ENCODE assay signal across 1 cellular context in the genomic region with DNA sequence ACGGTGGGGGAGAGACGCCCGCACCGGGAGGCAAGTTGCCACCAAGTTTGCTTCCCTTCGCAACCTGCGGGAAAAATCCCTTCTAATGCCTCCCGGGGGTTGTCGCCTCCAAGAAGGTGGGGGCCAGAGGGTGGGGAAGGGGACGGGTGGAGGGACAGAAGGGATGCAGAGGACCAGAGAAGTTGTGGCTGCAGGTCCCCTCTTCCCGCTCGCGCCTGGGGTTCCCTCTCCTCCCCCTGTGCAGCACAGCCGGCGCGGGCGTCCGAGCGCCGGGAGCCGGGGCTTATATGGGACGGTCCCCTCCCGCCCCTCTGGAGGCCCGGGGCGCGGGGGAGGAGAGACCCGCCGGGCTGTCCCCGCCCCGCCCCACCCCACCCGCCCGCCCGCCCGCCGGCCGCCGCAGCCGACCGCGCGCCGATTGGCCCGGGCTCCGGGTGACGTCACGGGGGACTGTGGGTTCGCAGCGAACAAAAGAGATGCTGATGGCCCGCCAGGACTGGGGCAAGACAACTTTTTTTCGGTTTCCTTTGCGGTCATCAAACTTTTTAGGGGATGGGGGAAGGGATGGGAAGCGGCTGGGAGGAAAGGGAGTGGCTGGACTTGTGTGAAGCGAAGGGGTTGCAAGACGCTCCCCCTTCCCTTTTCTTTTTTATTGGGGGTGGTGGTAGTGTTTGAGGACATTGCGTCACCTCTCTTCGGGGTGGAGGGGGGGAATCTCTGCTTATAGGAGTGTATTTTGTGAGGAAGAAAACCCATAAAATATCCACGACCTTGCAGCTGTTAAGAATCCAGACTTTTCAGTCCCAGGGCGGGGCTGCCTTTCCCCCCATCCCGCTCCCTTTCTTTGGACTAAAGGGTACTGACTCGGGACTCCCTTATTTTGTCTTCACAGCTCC.
TF ChIP-seq lines count a peak whose summit lies in the region.

A gene (minus strand): TSS at position 260 of the 896 bp plus-strand sequence. CDS start 266 bp downstream, outside the sequence.

TF ChIP-seq in HepG2, 621 proteins besides CTCF, POLR2A, EP300 and RAD21 (continued from another document and continues in another):
- TF ChIP-seq, protein P1, sequence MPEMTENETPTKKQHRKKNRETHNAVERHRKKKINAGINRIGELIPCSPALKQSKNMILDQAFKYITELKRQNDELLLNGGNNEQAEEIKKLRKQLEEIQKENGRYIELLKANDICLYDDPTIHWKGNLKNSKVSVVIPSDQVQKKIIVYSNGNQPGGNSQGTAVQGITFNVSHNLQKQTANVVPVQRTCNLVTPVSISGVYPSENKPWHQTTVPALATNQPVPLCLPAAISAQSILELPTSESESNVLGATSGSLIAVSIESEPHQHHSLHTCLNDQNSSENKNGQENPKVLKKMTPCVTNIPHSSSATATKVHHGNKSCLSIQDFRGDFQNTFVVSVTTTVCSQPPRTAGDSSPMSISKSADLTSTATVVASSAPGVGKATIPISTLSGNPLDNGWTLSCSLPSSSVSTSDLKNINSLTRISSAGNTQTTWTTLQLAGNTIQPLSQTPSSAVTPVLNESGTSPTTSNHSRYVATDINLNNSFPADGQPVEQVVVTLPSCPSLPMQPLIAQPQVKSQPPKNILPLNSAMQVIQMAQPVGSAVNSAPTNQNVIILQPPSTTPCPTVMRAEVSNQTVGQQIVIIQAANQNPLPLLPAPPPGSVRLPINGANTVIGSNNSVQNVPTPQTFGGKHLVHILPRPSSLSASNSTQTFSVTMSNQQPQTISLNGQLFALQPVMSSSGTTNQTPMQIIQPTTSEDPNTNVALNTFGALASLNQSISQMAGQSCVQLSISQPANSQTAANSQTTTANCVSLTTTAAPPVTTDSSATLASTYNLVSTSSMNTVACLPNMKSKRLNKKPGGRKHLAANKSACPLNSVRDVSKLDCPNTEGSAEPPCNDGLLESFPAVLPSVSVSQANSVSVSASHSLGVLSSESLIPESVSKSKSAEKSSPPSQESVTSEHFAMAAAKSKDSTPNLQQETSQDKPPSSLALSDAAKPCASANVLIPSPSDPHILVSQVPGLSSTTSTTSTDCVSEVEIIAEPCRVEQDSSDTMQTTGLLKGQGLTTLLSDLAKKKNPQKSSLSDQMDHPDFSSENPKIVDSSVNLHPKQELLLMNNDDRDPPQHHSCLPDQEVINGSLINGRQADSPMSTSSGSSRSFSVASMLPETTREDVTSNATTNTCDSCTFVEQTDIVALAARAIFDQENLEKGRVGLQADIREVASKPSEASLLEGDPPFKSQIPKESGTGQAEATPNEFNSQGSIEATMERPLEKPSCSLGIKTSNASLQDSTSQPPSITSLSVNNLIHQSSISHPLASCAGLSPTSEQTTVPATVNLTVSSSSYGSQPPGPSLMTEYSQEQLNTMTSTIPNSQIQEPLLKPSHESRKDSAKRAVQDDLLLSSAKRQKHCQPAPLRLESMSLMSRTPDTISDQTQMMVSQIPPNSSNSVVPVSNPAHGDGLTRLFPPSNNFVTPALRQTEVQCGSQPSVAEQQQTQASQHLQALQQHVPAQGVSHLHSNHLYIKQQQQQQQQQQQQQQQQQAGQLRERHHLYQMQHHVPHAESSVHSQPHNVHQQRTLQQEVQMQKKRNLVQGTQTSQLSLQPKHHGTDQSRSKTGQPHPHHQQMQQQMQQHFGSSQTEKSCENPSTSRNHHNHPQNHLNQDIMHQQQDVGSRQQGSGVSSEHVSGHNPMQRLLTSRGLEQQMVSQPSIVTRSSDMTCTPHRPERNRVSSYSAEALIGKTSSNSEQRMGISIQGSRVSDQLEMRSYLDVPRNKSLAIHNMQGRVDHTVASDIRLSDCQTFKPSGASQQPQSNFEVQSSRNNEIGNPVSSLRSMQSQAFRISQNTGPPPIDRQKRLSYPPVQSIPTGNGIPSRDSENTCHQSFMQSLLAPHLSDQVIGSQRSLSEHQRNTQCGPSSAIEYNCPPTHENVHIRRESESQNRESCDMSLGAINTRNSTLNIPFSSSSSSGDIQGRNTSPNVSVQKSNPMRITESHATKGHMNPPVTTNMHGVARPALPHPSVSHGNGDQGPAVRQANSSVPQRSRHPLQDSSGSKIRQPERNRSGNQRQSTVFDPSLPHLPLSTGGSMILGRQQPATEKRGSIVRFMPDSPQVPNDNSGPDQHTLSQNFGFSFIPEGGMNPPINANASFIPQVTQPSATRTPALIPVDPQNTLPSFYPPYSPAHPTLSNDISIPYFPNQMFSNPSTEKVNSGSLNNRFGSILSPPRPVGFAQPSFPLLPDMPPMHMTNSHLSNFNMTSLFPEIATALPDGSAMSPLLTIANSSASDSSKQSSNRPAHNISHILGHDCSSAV (CRISPR knock-in tag; IDR thresholded peaks at IDR 0.05; ENCODE audit: borderline replicate concordance), result 0 out of 2 replicates have a peak, but pooled peaks have one; percentile 59
- TF ChIP-seq FOXM1 (CRISPR knock-in tag; IDR thresholded peaks at IDR 0.05) (no peak), ZNF547 (CRISPR knock-in tag; IDR thresholded peaks at IDR 0.05) (peak; percentile 86; the same call in 1 of the 2 replicates), ZNF766 (CRISPR knock-in tag; IDR thresholded peaks at IDR 0.05; ENCODE audit: borderline replicate concordance) (no peak), CCAR2 (optimal IDR thresholded peaks at IDR 0.05; ENCODE audit: low read depth, low read length) (no peak), SSRP1 (CRISPR knock-in tag; IDR thresholded peaks at IDR 0.05) (no peak; the same call in none of the 2 replicates), ZNF556 (CRISPR knock-in tag; IDR thresholded peaks at IDR 0.05; ENCODE audit: borderline replicate concordance) (peak; percentile 43; the same call in 1 of the 2 replicates), ATM (IDR thresholded peaks at IDR 0.05; ENCODE audit: borderline replicate concordance) (no peak), ZNF674 (CRISPR knock-in tag; IDR thresholded peaks at IDR 0.05; ENCODE audit: low read depth) (peak; percentile 92; the same call in 1 of the 2 replicates), ZBTB8A (CRISPR knock-in tag; IDR thresholded peaks at IDR 0.05; ENCODE audit: borderline replicate concordance, low read depth) (no peak), SKI (IDR thresholded peaks at IDR 0.05; ENCODE audit: partially characterized antibody) (no peak), ZNF546 (CRISPR knock-in tag; conservative IDR thresholded peaks at IDR 0.05) (peak; percentile 87; the same call in 1 of the 2 replicates), SP2 (CRISPR knock-in tag; IDR thresholded peaks at IDR 0.05) (no peak), IRF2 (CRISPR knock-in tag; IDR thresholded peaks at IDR 0.05) (peak; percentile 85; the same call in 1 of the 2 replicates), ZNF207 (IDR thresholded peaks at IDR 0.05; ENCODE audit: borderline replicate concordance) (no peak), ZNF577 (CRISPR knock-in tag; IDR thresholded peaks at IDR 0.05; ENCODE audit: borderline replicate concordance, low read depth) (0 out of 2 replicates have a peak, but pooled peaks have one; percentile 39), FOXK1 (CRISPR knock-in tag; IDR thresholded peaks at IDR 0.05; ENCODE audit: borderline replicate concordance, low read depth) (peak; percentile 67; the same call in 1 of the 2 replicates), ZNF160 (CRISPR knock-in tag; IDR thresholded peaks at IDR 0.05) (no peak), ATF1 (CRISPR knock-in tag; IDR thresholded peaks at IDR 0.05) (no peak; the same call in none of the 2 replicates), NFIB (CRISPR knock-in tag; IDR thresholded peaks at IDR 0.05; ENCODE audit: borderline replicate concordance) (no peak), ZNF724P (CRISPR knock-in tag; IDR thresholded peaks at IDR 0.05; ENCODE audit: borderline replicate concordance) (peak; percentile 4; the same call in 1 of the 2 replicates), ZNF557 (CRISPR knock-in tag; IDR thresholded peaks at IDR 0.05) (0 out of 2 replicates have a peak, but pooled peaks have one; percentile 80)
- TF ChIP-seq, protein P2, sequence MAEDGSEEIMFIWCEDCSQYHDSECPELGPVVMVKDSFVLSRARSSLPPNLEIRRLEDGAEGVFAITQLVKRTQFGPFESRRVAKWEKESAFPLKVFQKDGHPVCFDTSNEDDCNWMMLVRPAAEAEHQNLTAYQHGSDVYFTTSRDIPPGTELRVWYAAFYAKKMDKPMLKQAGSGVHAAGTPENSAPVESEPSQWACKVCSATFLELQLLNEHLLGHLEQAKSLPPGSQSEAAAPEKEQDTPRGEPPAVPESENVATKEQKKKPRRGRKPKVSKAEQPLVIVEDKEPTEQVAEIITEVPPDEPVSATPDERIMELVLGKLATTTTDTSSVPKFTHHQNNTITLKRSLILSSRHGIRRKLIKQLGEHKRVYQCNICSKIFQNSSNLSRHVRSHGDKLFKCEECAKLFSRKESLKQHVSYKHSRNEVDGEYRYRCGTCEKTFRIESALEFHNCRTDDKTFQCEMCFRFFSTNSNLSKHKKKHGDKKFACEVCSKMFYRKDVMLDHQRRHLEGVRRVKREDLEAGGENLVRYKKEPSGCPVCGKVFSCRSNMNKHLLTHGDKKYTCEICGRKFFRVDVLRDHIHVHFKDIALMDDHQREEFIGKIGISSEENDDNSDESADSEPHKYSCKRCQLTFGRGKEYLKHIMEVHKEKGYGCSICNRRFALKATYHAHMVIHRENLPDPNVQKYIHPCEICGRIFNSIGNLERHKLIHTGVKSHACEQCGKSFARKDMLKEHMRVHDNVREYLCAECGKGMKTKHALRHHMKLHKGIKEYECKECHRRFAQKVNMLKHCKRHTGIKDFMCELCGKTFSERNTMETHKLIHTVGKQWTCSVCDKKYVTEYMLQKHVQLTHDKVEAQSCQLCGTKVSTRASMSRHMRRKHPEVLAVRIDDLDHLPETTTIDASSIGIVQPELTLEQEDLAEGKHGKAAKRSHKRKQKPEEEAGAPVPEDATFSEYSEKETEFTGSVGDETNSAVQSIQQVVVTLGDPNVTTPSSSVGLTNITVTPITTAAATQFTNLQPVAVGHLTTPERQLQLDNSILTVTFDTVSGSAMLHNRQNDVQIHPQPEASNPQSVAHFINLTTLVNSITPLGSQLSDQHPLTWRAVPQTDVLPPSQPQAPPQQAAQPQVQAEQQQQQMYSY (CRISPR knock-in tag; IDR thresholded peaks at IDR 0.05), result no peak
- TF ChIP-seq, protein P3, sequence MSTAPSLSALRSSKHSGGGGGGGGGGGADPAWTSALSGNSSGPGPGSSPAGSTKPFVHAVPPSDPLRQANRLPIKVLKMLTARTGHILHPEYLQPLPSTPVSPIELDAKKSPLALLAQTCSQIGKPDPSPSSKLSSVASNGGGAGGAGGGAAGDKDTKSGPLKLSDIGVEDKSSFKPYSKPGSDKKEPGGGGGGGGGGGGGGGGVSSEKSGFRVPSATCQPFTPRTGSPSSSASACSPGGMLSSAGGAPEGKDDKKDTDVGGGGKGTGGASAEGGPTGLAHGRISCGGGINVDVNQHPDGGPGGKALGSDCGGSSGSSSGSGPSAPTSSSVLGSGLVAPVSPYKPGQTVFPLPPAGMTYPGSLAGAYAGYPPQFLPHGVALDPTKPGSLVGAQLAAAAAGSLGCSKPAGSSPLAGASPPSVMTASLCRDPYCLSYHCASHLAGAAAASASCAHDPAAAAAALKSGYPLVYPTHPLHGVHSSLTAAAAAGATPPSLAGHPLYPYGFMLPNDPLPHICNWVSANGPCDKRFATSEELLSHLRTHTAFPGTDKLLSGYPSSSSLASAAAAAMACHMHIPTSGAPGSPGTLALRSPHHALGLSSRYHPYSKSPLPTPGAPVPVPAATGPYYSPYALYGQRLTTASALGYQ (CRISPR knock-in tag; IDR thresholded peaks at IDR 0.05), result 0 out of 2 replicates have a peak, but pooled peaks have one; percentile 21
- TF ChIP-seq, protein P4, sequence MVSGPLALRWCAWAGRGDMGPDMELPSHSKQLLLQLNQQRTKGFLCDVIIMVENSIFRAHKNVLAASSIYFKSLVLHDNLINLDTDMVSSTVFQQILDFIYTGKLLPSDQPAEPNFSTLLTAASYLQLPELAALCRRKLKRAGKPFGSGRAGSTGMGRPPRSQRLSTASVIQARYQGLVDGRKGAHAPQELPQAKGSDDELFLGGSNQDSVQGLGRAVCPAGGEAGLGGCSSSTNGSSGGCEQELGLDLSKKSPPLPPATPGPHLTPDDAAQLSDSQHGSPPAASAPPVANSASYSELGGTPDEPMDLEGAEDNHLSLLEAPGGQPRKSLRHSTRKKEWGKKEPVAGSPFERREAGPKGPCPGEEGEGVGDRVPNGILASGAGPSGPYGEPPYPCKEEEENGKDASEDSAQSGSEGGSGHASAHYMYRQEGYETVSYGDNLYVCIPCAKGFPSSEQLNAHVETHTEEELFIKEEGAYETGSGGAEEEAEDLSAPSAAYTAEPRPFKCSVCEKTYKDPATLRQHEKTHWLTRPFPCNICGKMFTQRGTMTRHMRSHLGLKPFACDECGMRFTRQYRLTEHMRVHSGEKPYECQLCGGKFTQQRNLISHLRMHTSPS (CRISPR knock-in tag; IDR thresholded peaks at IDR 0.05; ENCODE audit: low read depth), result peak; percentile 34; the same call in 1 of the 2 replicates
- TF ChIP-seq, protein P5, sequence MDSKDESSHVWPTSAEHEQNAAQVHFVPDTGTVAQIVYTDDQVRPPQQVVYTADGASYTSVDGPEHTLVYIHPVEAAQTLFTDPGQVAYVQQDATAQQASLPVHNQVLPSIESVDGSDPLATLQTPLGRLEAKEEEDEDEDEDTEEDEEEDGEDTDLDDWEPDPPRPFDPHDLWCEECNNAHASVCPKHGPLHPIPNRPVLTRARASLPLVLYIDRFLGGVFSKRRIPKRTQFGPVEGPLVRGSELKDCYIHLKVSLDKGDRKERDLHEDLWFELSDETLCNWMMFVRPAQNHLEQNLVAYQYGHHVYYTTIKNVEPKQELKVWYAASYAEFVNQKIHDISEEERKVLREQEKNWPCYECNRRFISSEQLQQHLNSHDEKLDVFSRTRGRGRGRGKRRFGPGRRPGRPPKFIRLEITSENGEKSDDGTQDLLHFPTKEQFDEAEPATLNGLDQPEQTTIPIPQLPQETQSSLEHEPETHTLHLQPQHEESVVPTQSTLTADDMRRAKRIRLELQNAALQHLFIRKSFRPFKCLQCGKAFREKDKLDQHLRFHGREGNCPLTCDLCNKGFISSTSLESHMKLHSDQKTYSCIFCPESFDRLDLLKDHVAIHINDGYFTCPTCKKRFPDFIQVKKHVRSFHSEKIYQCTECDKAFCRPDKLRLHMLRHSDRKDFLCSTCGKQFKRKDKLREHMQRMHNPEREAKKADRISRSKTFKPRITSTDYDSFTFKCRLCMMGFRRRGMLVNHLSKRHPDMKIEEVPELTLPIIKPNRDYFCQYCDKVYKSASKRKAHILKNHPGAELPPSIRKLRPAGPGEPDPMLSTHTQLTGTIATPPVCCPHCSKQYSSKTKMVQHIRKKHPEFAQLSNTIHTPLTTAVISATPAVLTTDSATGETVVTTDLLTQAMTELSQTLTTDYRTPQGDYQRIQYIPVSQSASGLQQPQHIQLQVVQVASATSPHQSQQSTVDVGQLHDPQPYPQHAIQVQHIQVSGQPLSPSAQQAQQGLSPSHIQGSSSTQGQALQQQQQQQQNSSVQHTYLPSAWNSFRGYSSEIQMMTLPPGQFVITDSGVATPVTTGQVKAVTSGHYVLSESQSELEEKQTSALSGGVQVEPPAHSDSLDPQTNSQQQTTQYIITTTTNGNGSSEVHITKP (CRISPR knock-in tag; IDR thresholded peaks at IDR 0.05; ENCODE audit: low read depth), result no peak; the same call in 1 of the 2 replicates
- TF ChIP-seq, protein P6, sequence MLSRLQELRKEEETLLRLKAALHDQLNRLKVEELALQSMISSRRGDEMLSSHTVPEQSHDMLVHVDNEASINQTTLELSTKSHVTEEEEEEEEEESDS (CRISPR knock-in tag; IDR thresholded peaks at IDR 0.05; ENCODE audit: borderline replicate concordance), result 0 out of 2 replicates have a peak, but pooled peaks have one; percentile 82
- TF ChIP-seq, protein P7, sequence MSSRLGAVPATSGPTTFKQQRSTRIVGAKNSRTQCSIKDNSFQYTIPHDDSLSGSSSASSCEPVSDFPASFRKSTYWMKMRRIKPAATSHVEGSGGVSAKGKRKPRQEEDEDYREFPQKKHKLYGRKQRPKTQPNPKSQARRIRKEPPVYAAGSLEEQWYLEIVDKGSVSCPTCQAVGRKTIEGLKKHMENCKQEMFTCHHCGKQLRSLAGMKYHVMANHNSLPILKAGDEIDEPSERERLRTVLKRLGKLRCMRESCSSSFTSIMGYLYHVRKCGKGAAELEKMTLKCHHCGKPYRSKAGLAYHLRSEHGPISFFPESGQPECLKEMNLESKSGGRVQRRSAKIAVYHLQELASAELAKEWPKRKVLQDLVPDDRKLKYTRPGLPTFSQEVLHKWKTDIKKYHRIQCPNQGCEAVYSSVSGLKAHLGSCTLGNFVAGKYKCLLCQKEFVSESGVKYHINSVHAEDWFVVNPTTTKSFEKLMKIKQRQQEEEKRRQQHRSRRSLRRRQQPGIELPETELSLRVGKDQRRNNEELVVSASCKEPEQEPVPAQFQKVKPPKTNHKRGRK (CRISPR knock-in tag; IDR thresholded peaks at IDR 0.05), result no peak
